ENCODE assay signal across 30 cellular contexts in genomic region chr6:16978686-16979085, GRCh38.
"Had no signal": no experiment of that assay in that cellular context is flagged by ENCODE, and none has a peak within 500 bp of the region (broad histone marks: within the 10 kb centered on the region; RNA-seq: fewer than 3 reads in every experiment).

No MANE protein-coding gene starts in this region.

- H3K4me3 Mint-ChIP-seq: naive thymus-derived CD8-positive, alpha-beta T cell; natural killer cell treated with Interleukin-12 subunit alpha and Interleukin-12 subunit beta and Interleukin-15 and Interleukin-18, amount 100 ng/mL, for 72 hours; nephron progenitor cell; neural progenitor cell; stimulated activated memory B cell treated with anti-CD40 and anti-IgM and Interleukin-4, amounts not matched to agents 10 μg/mL and 1 μg/mL and 100 μg/mL, for 72 hours; stimulated activated naive CD8-positive, alpha-beta T cell treated with anti-CD3 and anti-CD28 coated beads, Interleukin-15, amount 100 ng/mL, for 72 hours; type B pancreatic cell had no signal

- H2AFZ ChIP-seq: neural progenitor cell, parathyroid adenoma had no signal

- H3K27ac ChIP-seq: neural progenitor cell, ovary, parathyroid adenoma, psoas muscle, right lobe of liver, sigmoid colon, suprapubic skin, testis, tibial artery, transverse colon, upper lobe of right lung, uterus had no signal

- DNase-seq: naive thymus-derived CD8-positive, alpha-beta T cell; nephron progenitor cell; occipital lobe; ovary; posterior cingulate gyrus; psoas muscle; right cardiac atrium; right lobe of liver; sigmoid colon; small intestine; stimulated activated CD4-positive, alpha-beta T cell treated with anti-CD3 and anti-CD28 coated beads, Interleukin-15, amount 100 ng/mL, for 24 hours; stimulated activated CD4-positive, alpha-beta T cell treated with anti-CD3 and anti-CD28 coated beads, Interleukin-2, amount 100 ng/mL, for 24 hours; stimulated activated CD4-positive, alpha-beta T cell treated with anti-CD3 and anti-CD28 coated beads, Interleukin-2, amount 100 ng/mL, for 48 hours; stimulated activated CD4-positive, alpha-beta T cell treated with anti-CD3 and anti-CD28 coated beads, Interleukin-4, amount 100 ng/mL, for 24 hours; stimulated activated naive CD4-positive, alpha-beta T cell; stimulated activated naive CD8-positive, alpha-beta T cell treated with anti-CD3 and anti-CD28 coated beads, Interleukin-15, amount 100 ng/mL, for 72 hours; stimulated activated naive CD8-positive, alpha-beta T cell treated with anti-CD3 and anti-CD28 coated beads, Interleukin-15, Interleukin-2, amounts not matched to agents 100 U/mL and 50 U/mL, for 24 hours; substantia nigra; testis; tibial artery; transverse colon; upper lobe of right lung; uterus had no signal

- H3K36me3 ChIP-seq: neural progenitor cell, ovary, right lobe of liver, sigmoid colon, suprapubic skin, tibial artery, transverse colon, upper lobe of right lung, uterus had no signal

- H3K27ac Mint-ChIP-seq: nephron progenitor cell; neural progenitor cell; progenitor cell of endocrine pancreas; stimulated activated memory B cell treated with anti-CD40 and anti-IgM and Interleukin-4, amounts not matched to agents 10 μg/mL and 1 μg/mL and 100 μg/mL, for 72 hours; stimulated activated naive CD8-positive, alpha-beta T cell treated with anti-CD3 and anti-CD28 coated beads, Interleukin-15, amount 100 ng/mL, for 72 hours; type B pancreatic cell had no signal

- H3K9me3 Mint-ChIP-seq: nephron progenitor cell, neural progenitor cell had no signal

- H3K4me2 ChIP-seq: neural progenitor cell had no signal

- H3K27me3 ChIP-seq: neural progenitor cell, ovary, right lobe of liver, sigmoid colon, testis, transverse colon, upper lobe of right lung, uterus had no signal

- H3K9ac ChIP-seq: neural progenitor cell, parathyroid adenoma had no signal

- ATAC-seq: naive thymus-derived CD8-positive, alpha-beta T cell; natural killer cell treated with Interleukin-12 subunit alpha and Interleukin-12 subunit beta and Interleukin-15 and Interleukin-18, amount 100 ng/mL, for 72 hours; psoas muscle; right cardiac atrium; right lobe of liver; stimulated activated memory B cell treated with anti-CD40 and anti-IgM and Interleukin-4, amounts not matched to agents 10 μg/mL and 1 μg/mL and 100 μg/mL, for 72 hours; stimulated activated naive CD8-positive, alpha-beta T cell treated with anti-CD3 and anti-CD28 coated beads, Interleukin-15, amount 100 ng/mL, for 72 hours; stimulated activated naive CD8-positive, alpha-beta T cell treated with anti-CD3 and anti-CD28 coated beads, Interleukin-15, Interleukin-2, amounts not matched to agents 100 U/mL and 50 U/mL, for 24 hours; upper lobe of right lung had no signal

- H3K4me3 ChIP-seq: neural progenitor cell, ovary, psoas muscle, right lobe of liver, sigmoid colon, suprapubic skin, testis, tibial artery, transverse colon, upper lobe of right lung, uterus had no signal

- H3K4me1 Mint-ChIP-seq: nephron progenitor cell; neural progenitor cell; stimulated activated memory B cell treated with anti-CD40 and anti-IgM and Interleukin-4, amounts not matched to agents 10 μg/mL and 1 μg/mL and 100 μg/mL, for 72 hours; stimulated activated naive CD8-positive, alpha-beta T cell treated with anti-CD3 and anti-CD28 coated beads, Interleukin-15, amount 100 ng/mL, for 72 hours had no signal

- H3K4me1 ChIP-seq: neural progenitor cell, parathyroid adenoma, psoas muscle, sigmoid colon, suprapubic skin, testis, upper lobe of right lung, uterus had no signal

- H3K36me3 Mint-ChIP-seq: naive thymus-derived CD8-positive, alpha-beta T cell; natural killer cell treated with Interleukin-12 subunit alpha and Interleukin-12 subunit beta and Interleukin-15 and Interleukin-18, amount 100 ng/mL, for 72 hours; neural progenitor cell; stimulated activated memory B cell treated with anti-CD40 and anti-IgM and Interleukin-4, amounts not matched to agents 10 μg/mL and 1 μg/mL and 100 μg/mL, for 72 hours; type B pancreatic cell had no signal

- H3K79me2 ChIP-seq: parathyroid adenoma had no signal

- H3K9me3 ChIP-seq: ovary, psoas muscle, right lobe of liver, sigmoid colon, suprapubic skin, testis, tibial artery, transverse colon, upper lobe of right lung, uterus had no signal
